In the genomic region with DNA sequence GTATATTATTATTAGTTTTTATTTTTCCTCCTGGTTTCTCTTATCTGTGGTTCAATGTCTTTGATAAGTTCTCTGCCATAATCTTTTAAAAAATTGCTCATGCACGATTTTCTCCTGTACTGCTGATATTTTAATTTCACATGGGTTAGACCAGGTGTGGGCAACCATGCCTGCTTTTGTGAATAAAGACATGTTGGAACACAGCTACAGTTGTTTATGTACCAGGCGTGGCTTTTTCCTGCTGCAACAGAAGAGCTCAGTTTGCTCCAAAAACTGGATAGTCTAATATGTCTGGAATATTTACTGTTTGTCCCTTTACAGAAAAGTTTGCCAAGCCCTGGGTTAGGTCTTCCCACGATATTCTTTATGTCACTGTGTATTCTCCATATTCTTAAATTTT, we compare ENCODE assay signal across 28 cellular contexts.
DNase-seq lines count a peak whose midpoint lies in the region; ATAC-seq and TF ChIP-seq lines count a peak whose summit lies in the region.
"Had no signal": no experiment of that assay in that cellular context is flagged by ENCODE, and none has a peak within 500 bp of the region (broad histone marks: within the 10 kb centered on the region; RNA-seq: fewer than 3 reads in every experiment).

No MANE protein-coding gene starts in this region.

- no peaks in the 10 kb centered on the region for H3K27me3 ChIP-seq in mammary epithelial cell (ENCODE audit: insufficient read depth, low read length)
- no peaks in the 10 kb centered on the region for H3K27me3 ChIP-seq in breast epithelium
- H3K27me3 ChIP-seq in suprapubic skin = no peaks in the 10 kb centered on the region
- H3K27me3 ChIP-seq in sigmoid colon = no peaks in the 10 kb centered on the region
- H3K27me3 ChIP-seq: BLaER1 had no signal

- peak overlapping the region; percentile 13 for H2AFZ ChIP-seq in mammary epithelial cell (ENCODE audit: low read depth, low read length)

- no peak overlapping the region for H3K27ac Mint-ChIP-seq in activated CD8-positive, alpha-beta memory T cell treated with anti-CD3 and anti-CD28 coated beads, Interleukin-2, amount 10 ng/mL, durations not matched to agents 7 days and 5 days
- H3K27ac Mint-ChIP-seq: CD4-positive, alpha-beta T cell had no signal

- ATAC-seq in esophagus mucosa = peak; percentile 65
- ATAC-seq in activated CD8-positive, alpha-beta memory T cell treated with anti-CD3 and anti-CD28 coated beads, Interleukin-2, amount 10 ng/mL, durations not matched to agents 7 days and 5 days = no peak
- ATAC-seq: HepG2, K562, PC-3 had no signal

- intact Hi-C loops in mammary epithelial cell (cut with micrococcal nuclease) (loop anchor here (10.0 kb wide), 1 partner anchor 1344 kb away; no protein-coding TSS in a partner anchor), breast epithelium (cut with DNase I; ENCODE audit: low total_unique reads) (no loop called here), sigmoid colon (cut with DNase I) (no loop called here)

- 2% methylated on average over 3 of the region's 3 CpGs for WGBS in mammary epithelial cell (ENCODE audit: low coverage, missing lambda C conversion rate)
- 40% methylated on average over 3 of the region's 3 CpGs for WGBS in suprapubic skin
- 41 to 65% methylated on average over 3 of the region's 3 CpGs for WGBS in sigmoid colon, 2 donors

- TF ChIP-seq EP300 in suprapubic skin (IDR thresholded peaks at IDR 0.05) (no peak), sigmoid colon (IDR thresholded peaks at IDR 0.05) (no peak)

- H3K9me3 ChIP-seq in mammary epithelial cell (replicated peaks; ENCODE audit: insufficient read depth, low read length) (no peaks in the 10 kb centered on the region), breast epithelium (no peaks in the 10 kb centered on the region), suprapubic skin (no peaks in the 10 kb centered on the region), sigmoid colon (no peaks in the 10 kb centered on the region)
- H3K9me3 ChIP-seq: BLaER1, Caco-2 had no signal

- H3K9me3 Mint-ChIP-seq in activated CD8-positive, alpha-beta memory T cell treated with anti-CD3 and anti-CD28 coated beads, Interleukin-2, amount 10 ng/mL, durations not matched to agents 7 days and 5 days (ENCODE audit: low read depth) = no peaks in the 10 kb centered on the region
- H3K9me3 Mint-ChIP-seq: CD4-positive, alpha-beta T cell had no signal

- no peaks in the 10 kb centered on the region for H3K79me2 ChIP-seq in mammary epithelial cell (ENCODE audit: insufficient read depth, low read length)

- no peaks in the 10 kb centered on the region for H3K4me1 Mint-ChIP-seq in activated CD8-positive, alpha-beta memory T cell treated with anti-CD3 and anti-CD28 coated beads, Interleukin-2, amount 10 ng/mL, durations not matched to agents 7 days and 5 days

- no peaks in the 10 kb centered on the region for H4K20me1 ChIP-seq in mammary epithelial cell (ENCODE audit: insufficient read depth, low read length)
- H4K20me1 ChIP-seq: BLaER1 had no signal

- H3K27ac ChIP-seq in mammary epithelial cell (ENCODE audit: insufficient read depth, low read depth, low read length) = no peak overlapping the region
- no peak overlapping the region for H3K27ac ChIP-seq in breast epithelium
- H3K27ac ChIP-seq in suprapubic skin = peak overlapping the region; percentile 63
- H3K27ac ChIP-seq in sigmoid colon = no peak overlapping the region
- H3K27ac ChIP-seq: 22Rv1, BLaER1, RWPE1 had no signal

- dilution Hi-C loops in mammary epithelial cell (cut with HindIII; ENCODE audit: low sequenced_read_pairs) = no loop called here

- no peak overlapping the region for H3K4me3 ChIP-seq in mammary epithelial cell (replicated peaks in 1 of 3; ENCODE audit: insufficient read depth in 1 of 3, low read depth in 2 of 3, low read length in 3 of 3)
- no peak overlapping the region for H3K4me3 ChIP-seq in breast epithelium
- no peak overlapping the region for H3K4me3 ChIP-seq in suprapubic skin
- no peak overlapping the region for H3K4me3 ChIP-seq in sigmoid colon
- H3K4me3 ChIP-seq: BLaER1, K562 had no signal

- peaks cover 12% of the 10 kb centered on the region for H3K4me1 ChIP-seq in mammary epithelial cell (ENCODE audit: insufficient read depth, low read length)
- no peaks in the 10 kb centered on the region for H3K4me1 ChIP-seq in breast epithelium
- peaks cover 5% of the 10 kb centered on the region for H3K4me1 ChIP-seq in suprapubic skin
- H3K4me1 ChIP-seq in sigmoid colon = no peaks in the 10 kb centered on the region
- H3K4me1 ChIP-seq: BLaER1, Caco-2 had no signal

- TF ChIP-seq POLR2A in breast epithelium (IDR thresholded peaks at IDR 0.05) (no peak), suprapubic skin (IDR thresholded peaks at IDR 0.05) (no peak), sigmoid colon (IDR thresholded peaks at IDR 0.05) (no peak)

- TF ChIP-seq CTCF in mammary epithelial cell (conservative IDR thresholded peaks at IDR 0.05 in 1 of 2, IDR thresholded peaks at IDR 0.05 in 1 of 2; ENCODE audit: extremely low read depth in 1 of 2, insufficient read depth in 1 of 2, low read depth in 1 of 2, low read length in 2 of 2) (no peak), breast epithelium (IDR thresholded peaks at IDR 0.05) (no peak), suprapubic skin (IDR thresholded peaks at IDR 0.05) (no peak), sigmoid colon (IDR thresholded peaks at IDR 0.05) (no peak)

- no peak overlapping the region for H3K9ac ChIP-seq in mammary epithelial cell (ENCODE audit: insufficient read depth, low read length)
- H3K9ac ChIP-seq: BLaER1 had no signal

- in situ Hi-C loops in mammary epithelial cell (cut with MboI; ENCODE audit: low sequenced_read_pairs in 2 of 2) = no loop called here

- CTCF ChIA-PET in mammary epithelial cell (lab: Charles Lee; ENCODE audit: low non-redundant PET) = no interaction called here
- CTCF ChIA-PET in activated CD8-positive, alpha-beta memory T cell treated with anti-CD3 and anti-CD28 coated beads, Interleukin-2, amount 10 ng/mL, durations not matched to agents 7 days and 5 days (lab: Charles Lee) = no interaction called here

- H3K36me3 ChIP-seq in mammary epithelial cell (ENCODE audit: insufficient read depth, low read length) (no peaks in the 10 kb centered on the region), breast epithelium (no peaks in the 10 kb centered on the region), suprapubic skin (no peaks in the 10 kb centered on the region), sigmoid colon (no peaks in the 10 kb centered on the region)
- H3K36me3 ChIP-seq: BLaER1 had no signal

- H3K36me3 Mint-ChIP-seq in activated CD8-positive, alpha-beta memory T cell treated with anti-CD3 and anti-CD28 coated beads, Interleukin-2, amount 10 ng/mL, durations not matched to agents 7 days and 5 days = no peaks in the 10 kb centered on the region

- peak overlapping the region; percentile 49 for H3K4me2 ChIP-seq in mammary epithelial cell (ENCODE audit: insufficient read depth, low read depth, low read length)
- H3K4me2 ChIP-seq: BLaER1 had no signal

- H3K27me3 Mint-ChIP-seq in activated CD8-positive, alpha-beta memory T cell treated with anti-CD3 and anti-CD28 coated beads, Interleukin-2, amount 10 ng/mL, durations not matched to agents 7 days and 5 days = no peaks in the 10 kb centered on the region

- DNase-seq in DMS 273 (lab: John Stamatoyannopoulos, UW; ENCODE audit: unreplicated experiment) = peak; percentile 57
- DNase-seq in DMS 273 treated with DMSO at 0.1 percent for 48 hours (lab: John Stamatoyannopoulos, UW) = no peak
- peak; percentile 39 for DNase-seq in mammary epithelial cell
- no peak for DNase-seq in breast epithelium (ENCODE audit: low spot score in 2 of 2)
- no peak for DNase-seq in suprapubic skin (ENCODE audit: low spot score in 2 of 2)
- no peak for DNase-seq in activated CD8-positive, alpha-beta memory T cell treated with anti-CD3 and anti-CD28 coated beads, Interleukin-2, amount 10 ng/mL, durations not matched to agents 7 days and 5 days
- no peak for DNase-seq in sigmoid colon
- DNase-seq: ACHN; Caco-2; CD4-positive, alpha-beta T cell; DMS153; GDM1; GOT3; HCEC 1CT; MM.1S; NCI-H1048; NCI-H146; NCI-H2029; NCI-H446; NCI-H69; PC-3; SHP77 treated with DMSO at 0.1 percent for 48 hours had no signal

- H3K4me3 Mint-ChIP-seq in activated CD8-positive, alpha-beta memory T cell treated with anti-CD3 and anti-CD28 coated beads, Interleukin-2, amount 10 ng/mL, durations not matched to agents 7 days and 5 days = no peak overlapping the region
- H3K4me3 Mint-ChIP-seq: CD4-positive, alpha-beta T cell had no signal

- no TSS peak for BruUV-seq in mammary epithelial cell (replicated peaks; lab: Mats Ljungman, UMichigan)

Comparison
In these comparisons a context has a peak if more than half of its experiments do, and no peak if none do; other contexts are left out.
1. DNase-seq: peak in DMS 273 (single experiment) and mammary epithelial cell (single experiment); none in DMS 273 treated with DMSO at 0.1 percent for 48 hours (single experiment), breast epithelium (0 of 2), suprapubic skin (0 of 2), activated CD8-positive, alpha-beta memory T cell treated with anti-CD3 and anti-CD28 coated beads, Interleukin-2, amount 10 ng/mL, durations not matched to agents 7 days and 5 days (single experiment) and sigmoid colon (single experiment).